18 cellular contexts compared by ENCODE assay signal in the genomic region with DNA sequence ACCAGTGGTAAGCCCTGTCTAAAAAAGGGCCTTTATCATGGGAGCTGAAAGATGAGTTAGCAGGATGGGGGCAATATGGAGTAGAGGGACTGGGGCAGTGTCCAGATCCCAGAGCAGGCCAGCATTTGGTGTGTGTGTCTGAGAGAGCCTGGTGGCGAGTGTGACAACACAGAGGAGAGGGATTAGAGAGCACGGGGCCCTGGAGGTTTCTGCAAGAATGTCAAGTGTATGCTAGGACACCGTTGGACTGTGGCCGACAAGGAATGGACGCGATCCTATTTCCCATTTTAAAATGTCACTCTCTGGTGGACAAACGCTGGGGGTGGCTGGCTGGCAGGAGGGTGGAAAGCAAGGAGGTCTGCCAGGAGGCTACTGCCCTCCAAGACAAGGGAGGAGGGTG. TPM values are rescaled to one million over a fixed set of nuclear protein-coding genes. Genes with fewer than 3 reads are reported as not detected.
DNase-seq lines count a peak whose midpoint lies in the region; ATAC-seq, FAIRE-seq and TF ChIP-seq lines count a peak whose summit lies in the region.
"Had no signal": no experiment of that assay in that cellular context is flagged by ENCODE, and none has a peak within 500 bp of the region (broad histone marks: within the 10 kb centered on the region; RNA-seq: fewer than 3 reads in every experiment).

No MANE protein-coding gene starts in this region.

- H3K9ac ChIP-seq in astrocyte (ENCODE audit: low read length), result no peak overlapping the region

- peak; percentile 10 for ATAC-seq in left ventricle myocardium superior
- no peak for ATAC-seq in Right ventricle myocardium inferior
- ATAC-seq in aorta (ENCODE audit: low FRiP score), result no peak
- no peak for ATAC-seq in HG03432 (IDR thresholded peaks at IDR 0.05; ENCODE audit: unreplicated experiment)

- no peaks in the 10 kb centered on the region for H3K9me3 ChIP-seq in astrocyte (ENCODE audit: insufficient read depth, low read depth, low read length)
- H3K9me3 ChIP-seq in mesodermal cell (ENCODE audit: control insufficient read depth, low read length), result no peaks in the 10 kb centered on the region
- H3K9me3 ChIP-seq in aorta (ENCODE audit: control insufficient read depth, low read length), result no peaks in the 10 kb centered on the region
- H3K9me3 ChIP-seq in WERI-Rb-1 (ENCODE audit: severe bottlenecking), result no peaks in the 10 kb centered on the region

- H3K36me3 Mint-ChIP-seq in astrocyte (ENCODE audit: low read depth, unreplicated experiment), result peaks cover 31% of the 10 kb centered on the region

- peak overlapping the region; percentile 38 for H3K27ac Mint-ChIP-seq in astrocyte (ENCODE audit: unreplicated experiment)

- H4K20me1 ChIP-seq in astrocyte (ENCODE audit: insufficient read depth, low read length), result no peaks in the 10 kb centered on the region

- H3K4me3 Mint-ChIP-seq in astrocyte (ENCODE audit: unreplicated experiment), result no peak overlapping the region

- no peak for TF ChIP-seq CTCF in astrocyte (IDR thresholded peaks at IDR 0.05; ENCODE audit: insufficient read depth, low read depth, low read length)
- TF ChIP-seq CTCF in WERI-Rb-1 (IDR thresholded peaks at IDR 0.05; ENCODE audit: low read depth, low read length), result no peak

- peaks cover 3% of the 10 kb centered on the region for H3K36me3 ChIP-seq in astrocyte (ENCODE audit: insufficient read depth, low read length)
- H3K36me3 ChIP-seq in mesodermal cell (ENCODE audit: control insufficient read depth, insufficient read depth, low read length), result peaks cover 42% of the 10 kb centered on the region
- peaks cover 0 to 4% of the 10 kb centered on the region in 2 donors for H3K36me3 ChIP-seq in aorta (ENCODE audit: control insufficient read depth in 1 of 2, insufficient read depth in 2 of 2, low read length in 1 of 2)
- peaks cover 20% of the 10 kb centered on the region for H3K36me3 ChIP-seq in WERI-Rb-1

- intact Hi-C loops in left ventricle myocardium superior (cut with micrococcal nuclease) (no loop called here), Right ventricle myocardium inferior (cut with DNase I) (no loop called here), aorta (cut with DNase I) (loop anchor here in 1 of 2 donors (2.0 to 5.0 kb wide), 2 partner anchors 48 to 77 kb away; a partner anchor contains a TSS)

- no peaks in the 10 kb centered on the region for H3K27me3 Mint-ChIP-seq in astrocyte (ENCODE audit: low read depth, unreplicated experiment)

- no peaks in the 10 kb centered on the region for H3K27me3 ChIP-seq in astrocyte (ENCODE audit: insufficient read depth, low read length)
- H3K27me3 ChIP-seq in aorta (ENCODE audit: control insufficient read depth in 1 of 2, insufficient read depth in 2 of 2, low read length in 1 of 2), result no peaks in the 10 kb centered on the region
- H3K27me3 ChIP-seq in WERI-Rb-1 (ENCODE audit: insufficient read depth, low read depth, severe bottlenecking), result no peaks in the 10 kb centered on the region

- H3K4me1 Mint-ChIP-seq in astrocyte (ENCODE audit: low read depth, unreplicated experiment), result peaks cover 31% of the 10 kb centered on the region
- H3K4me1 Mint-ChIP-seq: neural crest cell had no signal

- DNase-seq in left ventricle myocardium superior, result no peak
- DNase-seq in Right ventricle myocardium inferior (ENCODE audit: missing footprints), result no peak
- no peak for DNase-seq in astrocyte (ENCODE audit: low read depth)
- no peak for DNase-seq in aorta
- no peak for DNase-seq in WERI-Rb-1
- DNase-seq in activated effector memory CD4-positive, alpha-beta T cell treated with anti-CD3 and anti-CD28 coated beads, Interleukin-2, amount 50 U/mL, for 16 hours, result no peak
- DNase-seq: effector CD8-positive, alpha-beta T cell; foreskin fibroblast; HCEC 1CT; mammary epithelial cell; NCI-H1694 treated with DMSO at 0.1 percent for 48 hours; NCI-H446 treated with DMSO at 0.1 percent for 48 hours had no signal

- H3K4me2 ChIP-seq in astrocyte (ENCODE audit: low read length), result peak overlapping the region; percentile 69

- H3K4me1 ChIP-seq in astrocyte (ENCODE audit: insufficient read depth, low read length) (peaks cover 32% of the 10 kb centered on the region), mesodermal cell (ENCODE audit: control insufficient read depth, insufficient read depth, low read length, poor library complexity, severe bottlenecking) (peaks cover 27% of the 10 kb centered on the region), aorta (ENCODE audit: control insufficient read depth in 1 of 2, insufficient read depth in 2 of 2, low read length in 2 of 2) (peaks cover 4 to 6% of the 10 kb centered on the region in 2 donors)

- FAIRE-seq in astrocyte (lab: Jason Lieb, UNC), result no peak
- FAIRE-seq: D721Med had no signal

- H3K79me2 ChIP-seq in astrocyte (ENCODE audit: insufficient read depth, low read length), result no peaks in the 10 kb centered on the region

- H3K27ac ChIP-seq in astrocyte (ENCODE audit: low read depth, low read length) (no peak overlapping the region), mesodermal cell (ENCODE audit: low read depth, low read length, severe bottlenecking) (peak overlapping the region; percentile 57), aorta (ENCODE audit: low read depth in 1 of 2, low read length in 2 of 2) (peak overlapping the region; percentile 7 to 98), WERI-Rb-1 (no peak overlapping the region)

- WGBS in mesodermal cell (ENCODE audit: insufficient coverage in 2 of 2), 2 experiments, result 84 to 100% methylated on average over 3 of the region's 7 CpGs
- WGBS in aorta, 2 donors, result 14 to 22% methylated on average over 7 of the region's 7 CpGs

- H2AFZ ChIP-seq in astrocyte (ENCODE audit: low read depth, low read length), result no peak overlapping the region

- no peak overlapping the region for H3K4me3 ChIP-seq in astrocyte (ENCODE audit: insufficient read depth, low read depth, low read length)
- H3K4me3 ChIP-seq in mesodermal cell (ENCODE audit: extremely low read depth, insufficient read depth, low read length, poor library complexity, severe bottlenecking), result no peak overlapping the region
- H3K4me3 ChIP-seq in aorta (ENCODE audit: low read length in 2 of 2), result no peak overlapping the region
- no peak overlapping the region for H3K4me3 ChIP-seq in WERI-Rb-1 (ENCODE audit: low read depth, low read length)

- no peaks in the 10 kb centered on the region for H3K9me3 Mint-ChIP-seq in astrocyte (ENCODE audit: unreplicated experiment)
- H3K9me3 Mint-ChIP-seq: neural crest cell had no signal

RNA-seq across cellular contexts. Expression of a gene that starts 12.4 kb away (rescaled TPM):
- total RNA-seq in left ventricle myocardium superior (not detected), Right ventricle myocardium inferior (0.43 TPM), astrocyte (not detected in 2 replicates), aorta (not detected)
- polyA plus RNA-seq in mesodermal cell (2013, experiment 1 of 2), result not detected
- polyA plus RNA-seq in mesodermal cell (2013, experiment 2 of 2), result not detected
- not detected for polyA plus RNA-seq in aorta
- total RNA-seq: mammary epithelial cell, MCF 10A, neural crest cell had no signal
- polyA plus RNA-seq: mammary epithelial cell, urinary bladder had no signal

RNA-seq across cellular contexts. Expression of a gene that starts 47.0 kb away (rescaled TPM):
- total RNA-seq in left ventricle myocardium superior (52.8 TPM), Right ventricle myocardium inferior (45.4 TPM), astrocyte (40.8 and 42.0 TPM in 2 replicates), aorta (10 to 100 TPM; 60.8 to 63.9 TPM)
- polyA plus RNA-seq in mesodermal cell (2013, experiment 1 of 2), result 65.7 TPM
- polyA plus RNA-seq in mesodermal cell (2013, experiment 2 of 2), result 59.1 TPM
- polyA plus RNA-seq in aorta, result 10 to 100 TPM in 1 of 2 donors, 1 to 10 TPM in 1; 6.1 to 17.4 TPM

Comparison
In these comparisons a context has a peak if more than half of its experiments do, and no peak if none do; other contexts are left out.
1. H3K27ac ChIP-seq: peak in mesodermal cell (single experiment) and aorta (2 of 2); none in astrocyte (single experiment) and WERI-Rb-1 (single experiment).